ENCODE assay signal across 25 cellular contexts in the genomic region with DNA sequence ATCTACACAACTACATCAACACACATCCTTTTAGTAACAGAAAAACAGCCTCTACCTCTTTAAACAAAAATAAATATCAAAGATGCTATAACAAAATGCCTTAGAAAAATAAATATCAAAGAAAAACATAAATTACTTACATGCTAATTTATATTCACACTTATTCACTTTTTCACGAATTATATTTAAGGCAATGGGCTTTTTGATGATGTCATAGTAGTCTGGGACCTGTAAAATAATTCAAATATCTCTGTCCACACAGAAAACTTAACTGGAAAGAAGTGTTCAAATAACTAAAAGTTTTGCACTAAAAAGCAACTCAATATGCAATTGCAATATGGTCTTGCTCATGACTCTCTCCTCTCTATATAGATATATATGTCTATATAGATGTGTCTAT.
"Had no signal": no experiment of that assay in that cellular context is flagged by ENCODE, and none has a peak within 500 bp of the region (broad histone marks: within the 10 kb centered on the region; RNA-seq: fewer than 3 reads in every experiment).

No MANE protein-coding gene starts in this region.

- H3K4me1 ChIP-seq: esophagus muscularis mucosa, foreskin keratinocyte, gastroesophageal sphincter, heart left ventricle, left lung had no signal

- FAIRE-seq: colon, endothelial cell of umbilical vein, frontal cortex, islet of Langerhans, keratinocyte had no signal

- H3K27ac ChIP-seq: coronary artery, dorsolateral prefrontal cortex, esophagus muscularis mucosa, foreskin keratinocyte, gastroesophageal sphincter, heart left ventricle, hepatocyte, left lung had no signal

- DNase-seq: dermis blood vessel endothelial cell; dorsolateral prefrontal cortex; effector CD4-positive, alpha-beta T cell; effector memory CD4-positive, alpha-beta T cell; foreskin keratinocyte; heart left ventricle; hypothalamus; left cardiac atrium; left lung; left ventricle myocardium superior; mammary epithelial cell; mesendoderm; midbrain; naive B cell had no signal

- ATAC-seq: foreskin keratinocyte, gastroesophageal sphincter, heart left ventricle, left cardiac atrium, left lung, left ventricle myocardium superior had no signal

- H3K4me3 Mint-ChIP-seq: memory B cell, naive B cell had no signal

- H3K27me3 Mint-ChIP-seq: memory B cell, naive B cell had no signal

- H3K9me3 ChIP-seq: esophagus muscularis mucosa, gastroesophageal sphincter, heart left ventricle, left lung had no signal

- H3K4me3 ChIP-seq: coronary artery, dorsolateral prefrontal cortex, esophagus muscularis mucosa, gastroesophageal sphincter, heart left ventricle, hepatocyte, left lung, lung had no signal

- H3K9me3 Mint-ChIP-seq: memory B cell, naive B cell had no signal

- H3K4me1 Mint-ChIP-seq: memory B cell, naive B cell had no signal
